1 cellular context compared by ENCODE assay signal in the genomic region with DNA sequence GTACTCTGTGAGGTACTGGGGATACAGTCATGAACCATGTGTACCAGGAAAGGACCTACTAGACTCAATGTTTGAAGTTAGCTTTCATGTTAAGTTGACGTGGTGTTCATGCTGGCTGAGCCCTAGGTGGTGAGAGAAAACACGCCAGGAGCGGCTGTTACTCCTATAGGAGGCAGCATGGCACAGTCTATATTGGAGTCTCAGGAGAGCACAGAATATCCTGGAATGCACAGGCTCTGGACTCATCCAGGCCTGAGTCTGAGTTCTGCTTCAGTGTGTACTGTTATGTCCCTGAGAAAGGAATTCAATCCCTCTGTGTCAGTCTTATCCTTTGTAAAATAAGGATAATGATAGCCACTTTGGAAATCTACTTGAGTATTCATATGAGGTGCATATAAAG.
TF ChIP-seq lines count a peak whose summit lies in the region.

No MANE protein-coding gene starts in this region.

TF ChIP-seq in WTC11, 78 proteins besides CTCF, POLR2A, EP300 and RAD21:
- TF ChIP-seq GRHL2 (CRISPR knock-in tag; IDR thresholded peaks at IDR 0.05; ENCODE audit: insufficient replicate concordance, severe bottlenecking) (no peak), ZNF416 (CRISPR knock-in tag; IDR thresholded peaks at IDR 0.05) (no peak), SOX15 (CRISPR knock-in tag; IDR thresholded peaks at IDR 0.05) (no peak), TP53 (CRISPR knock-in tag; IDR thresholded peaks at IDR 0.05) (no peak), ESRRA (CRISPR knock-in tag; IDR thresholded peaks at IDR 0.05; ENCODE audit: borderline replicate concordance) (no peak), TCF7 (CRISPR knock-in tag; IDR thresholded peaks at IDR 0.05; ENCODE audit: low read depth) (no peak), E2F4 (CRISPR knock-in tag; IDR thresholded peaks at IDR 0.05; ENCODE audit: borderline replicate concordance, low read depth) (no peak), HMGXB4 (CRISPR knock-in tag; IDR thresholded peaks at IDR 0.05) (no peak), ZNF396 (CRISPR knock-in tag; IDR thresholded peaks at IDR 0.05; ENCODE audit: borderline replicate concordance) (no peak), E2F1 (CRISPR knock-in tag; IDR thresholded peaks at IDR 0.05) (no peak), ZNF138 (CRISPR knock-in tag; conservative IDR thresholded peaks at IDR 0.05) (no peak), FOXJ3 (CRISPR knock-in tag; IDR thresholded peaks at IDR 0.05; ENCODE audit: borderline replicate concordance) (no peak), TEAD1 (CRISPR knock-in tag; IDR thresholded peaks at IDR 0.05) (no peak), ATF1 (CRISPR knock-in tag; IDR thresholded peaks at IDR 0.05) (no peak)
- TF ChIP-seq, protein P1, sequence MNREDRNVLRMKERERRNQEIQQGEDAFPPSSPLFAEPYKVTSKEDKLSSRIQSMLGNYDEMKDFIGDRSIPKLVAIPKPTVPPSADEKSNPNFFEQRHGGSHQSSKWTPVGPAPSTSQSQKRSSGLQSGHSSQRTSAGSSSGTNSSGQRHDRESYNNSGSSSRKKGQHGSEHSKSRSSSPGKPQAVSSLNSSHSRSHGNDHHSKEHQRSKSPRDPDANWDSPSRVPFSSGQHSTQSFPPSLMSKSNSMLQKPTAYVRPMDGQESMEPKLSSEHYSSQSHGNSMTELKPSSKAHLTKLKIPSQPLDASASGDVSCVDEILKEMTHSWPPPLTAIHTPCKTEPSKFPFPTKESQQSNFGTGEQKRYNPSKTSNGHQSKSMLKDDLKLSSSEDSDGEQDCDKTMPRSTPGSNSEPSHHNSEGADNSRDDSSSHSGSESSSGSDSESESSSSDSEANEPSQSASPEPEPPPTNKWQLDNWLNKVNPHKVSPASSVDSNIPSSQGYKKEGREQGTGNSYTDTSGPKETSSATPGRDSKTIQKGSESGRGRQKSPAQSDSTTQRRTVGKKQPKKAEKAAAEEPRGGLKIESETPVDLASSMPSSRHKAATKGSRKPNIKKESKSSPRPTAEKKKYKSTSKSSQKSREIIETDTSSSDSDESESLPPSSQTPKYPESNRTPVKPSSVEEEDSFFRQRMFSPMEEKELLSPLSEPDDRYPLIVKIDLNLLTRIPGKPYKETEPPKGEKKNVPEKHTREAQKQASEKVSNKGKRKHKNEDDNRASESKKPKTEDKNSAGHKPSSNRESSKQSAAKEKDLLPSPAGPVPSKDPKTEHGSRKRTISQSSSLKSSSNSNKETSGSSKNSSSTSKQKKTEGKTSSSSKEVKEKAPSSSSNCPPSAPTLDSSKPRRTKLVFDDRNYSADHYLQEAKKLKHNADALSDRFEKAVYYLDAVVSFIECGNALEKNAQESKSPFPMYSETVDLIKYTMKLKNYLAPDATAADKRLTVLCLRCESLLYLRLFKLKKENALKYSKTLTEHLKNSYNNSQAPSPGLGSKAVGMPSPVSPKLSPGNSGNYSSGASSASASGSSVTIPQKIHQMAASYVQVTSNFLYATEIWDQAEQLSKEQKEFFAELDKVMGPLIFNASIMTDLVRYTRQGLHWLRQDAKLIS (CRISPR knock-in tag; IDR thresholded peaks at IDR 0.05; ENCODE audit: borderline replicate concordance) = no peak
- TF ChIP-seq, protein P2, sequence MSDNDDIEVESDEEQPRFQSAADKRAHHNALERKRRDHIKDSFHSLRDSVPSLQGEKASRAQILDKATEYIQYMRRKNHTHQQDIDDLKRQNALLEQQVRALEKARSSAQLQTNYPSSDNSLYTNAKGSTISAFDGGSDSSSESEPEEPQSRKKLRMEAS (CRISPR knock-in tag; IDR thresholded peaks at IDR 0.05) = no peak
- TF ChIP-seq, protein P3, sequence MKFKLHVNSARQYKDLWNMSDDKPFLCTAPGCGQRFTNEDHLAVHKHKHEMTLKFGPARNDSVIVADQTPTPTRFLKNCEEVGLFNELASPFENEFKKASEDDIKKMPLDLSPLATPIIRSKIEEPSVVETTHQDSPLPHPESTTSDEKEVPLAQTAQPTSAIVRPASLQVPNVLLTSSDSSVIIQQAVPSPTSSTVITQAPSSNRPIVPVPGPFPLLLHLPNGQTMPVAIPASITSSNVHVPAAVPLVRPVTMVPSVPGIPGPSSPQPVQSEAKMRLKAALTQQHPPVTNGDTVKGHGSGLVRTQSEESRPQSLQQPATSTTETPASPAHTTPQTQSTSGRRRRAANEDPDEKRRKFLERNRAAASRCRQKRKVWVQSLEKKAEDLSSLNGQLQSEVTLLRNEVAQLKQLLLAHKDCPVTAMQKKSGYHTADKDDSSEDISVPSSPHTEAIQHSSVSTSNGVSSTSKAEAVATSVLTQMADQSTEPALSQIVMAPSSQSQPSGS (CRISPR knock-in tag; IDR thresholded peaks at IDR 0.05; ENCODE audit: borderline replicate concordance, low read depth) = no peak
